ENCODE assay signal across 1 cellular context in genomic region chr3:194315088-194315964, GRCh38.
A peak's percentile ranks its signal among the peaks of the same experiment; 100 is the strongest.
TF ChIP-seq lines count a peak whose summit lies in the region.

No MANE protein-coding gene starts in this region.

TF ChIP-seq in K562, 482 proteins besides CTCF, POLR2A, EP300 and RAD21 (continued from another document and continues in another):
- 0 out of 2 replicates have a peak, but pooled peaks have one; percentile 20 for TF ChIP-seq ZBTB9 (CRISPR knock-in tag; IDR thresholded peaks at IDR 0.05)
- TF ChIP-seq UBTF (IDR thresholded peaks at IDR 0.05; ENCODE audit: borderline replicate concordance in 1 of 2, low read depth in 2 of 2, low read length in 2 of 2) = peak; percentile 36 to 60; a peak in 1 of 4 replicates
- TF ChIP-seq PTRF (tag; IDR thresholded peaks at IDR 0.05) = no peak
- peak; percentile 95 for TF ChIP-seq SMC3 (conservative IDR thresholded peaks at IDR 0.05; ENCODE audit: insufficient read depth, low read depth, low read length)
- 0 out of 2 replicates have a peak, but pooled peaks have one; percentile 31 for TF ChIP-seq GTF2F1 (IDR thresholded peaks at IDR 0.05; ENCODE audit: low read depth, low read length)
- no peak for TF ChIP-seq GTF2E2 (tag; IDR thresholded peaks at IDR 0.05)
- TF ChIP-seq SMARCA5 (IDR thresholded peaks at IDR 0.05) = peak; percentile 59; the same call in 1 of the 2 replicates
- TF ChIP-seq KDM1A (IDR thresholded peaks at IDR 0.05) = peak in 1 of 2 experiments; percentile 53; a peak in 1 of 4 replicates
- no peak for TF ChIP-seq ZNF785 (CRISPR knock-in tag; IDR thresholded peaks at IDR 0.05)
- no peak for TF ChIP-seq FOXK1 (CRISPR knock-in tag; IDR thresholded peaks at IDR 0.05; ENCODE audit: borderline replicate concordance)
- TF ChIP-seq RB1 (IDR thresholded peaks at IDR 0.05; ENCODE audit: low read depth) = peak; percentile 89
- no peak for TF ChIP-seq HNRNPUL1 (IDR thresholded peaks at IDR 0.05; ENCODE audit: low read length)
- 0 out of 2 replicates have a peak, but pooled peaks have one; percentile 30 for TF ChIP-seq E2F1 (CRISPR knock-in tag; IDR thresholded peaks at IDR 0.05)
- TF ChIP-seq E2F6 (IDR thresholded peaks at IDR 0.05; ENCODE audit: borderline replicate concordance in 1 of 2, extremely low read depth in 1 of 2, insufficient read depth in 1 of 2, insufficient read length in 1 of 2, low read depth in 1 of 2, low read length in 1 of 2, poor library complexity in 1 of 2, severe bottlenecking in 1 of 2) = peak; percentile 57 to 62
- peak; percentile 70 for TF ChIP-seq ZNF592 (IDR thresholded peaks at IDR 0.05)
- 0 out of 2 replicates have a peak, but pooled peaks have one; percentile 21 for TF ChIP-seq RNF2 (IDR thresholded peaks at IDR 0.05)
- no peak for TF ChIP-seq CHAMP1 (IDR thresholded peaks at IDR 0.05)
- TF ChIP-seq JUND (IDR thresholded peaks at IDR 0.05; ENCODE audit: borderline replicate concordance, low read depth, low read length) = no peak; the same call in 1 of the 2 replicates
- TF ChIP-seq JUND (tag; IDR thresholded peaks at IDR 0.05; ENCODE audit: borderline replicate concordance, low read depth, low read length) = 0 out of 3 replicates have a peak, but pooled peaks have one; percentile 8
- 0 out of 4 replicates have a peak, but pooled peaks of 1 of the 2 experiments have one; percentile 18 for TF ChIP-seq SRF (CRISPR knock-in tag; IDR thresholded peaks at IDR 0.05)
- TF ChIP-seq DEAF1 (CRISPR knock-in tag; IDR thresholded peaks at IDR 0.05) = peak; percentile 96
- TF ChIP-seq MNT (conservative IDR thresholded peaks at IDR 0.05) = 0 out of 4 replicates have a peak, but pooled peaks of 1 of the 2 experiments have one; percentile 37
- no peak for TF ChIP-seq ID3 (CRISPR knock-in tag; IDR thresholded peaks at IDR 0.05)
- TF ChIP-seq ID3 (tag; IDR thresholded peaks at IDR 0.05) = peak; percentile 58; the same call in 1 of the 2 replicates
- peak; percentile 77 for TF ChIP-seq POLR2G (IDR thresholded peaks at IDR 0.05; ENCODE audit: low read depth, low read length)
- no peak for TF ChIP-seq MBD1 (CRISPR knock-in tag; IDR thresholded peaks at IDR 0.05)
- TF ChIP-seq RBFOX2 (IDR thresholded peaks at IDR 0.05; ENCODE audit: low read depth, low read length) = peak; percentile 78
- peak; percentile 48; the same call in 1 of the 2 replicates for TF ChIP-seq ADNP (tag; IDR thresholded peaks at IDR 0.05)
- no peak for TF ChIP-seq RFX7 (CRISPR knock-in tag; IDR thresholded peaks at IDR 0.05)
- TF ChIP-seq SAFB (IDR thresholded peaks at IDR 0.05; ENCODE audit: borderline replicate concordance, low read depth, low read length) = no peak
- peak; percentile 71 for TF ChIP-seq CREM (IDR thresholded peaks at IDR 0.05; ENCODE audit: low read depth)
- peak; percentile 52; the same call in 1 of the 2 replicates for TF ChIP-seq ZNF134 (CRISPR knock-in tag; conservative IDR thresholded peaks at IDR 0.05)
- TF ChIP-seq ETV5 (CRISPR knock-in tag; IDR thresholded peaks at IDR 0.05; ENCODE audit: low read depth) = 0 out of 2 replicates have a peak, but pooled peaks have one; percentile 45
- peak; percentile 72 for TF ChIP-seq FIP1L1 (IDR thresholded peaks at IDR 0.05; ENCODE audit: low read depth, low read length, poor library complexity, severe bottlenecking)
- no peak for TF ChIP-seq STAT5A (IDR thresholded peaks at IDR 0.05; ENCODE audit: borderline replicate concordance, low read length)
- TF ChIP-seq CBX5 (IDR thresholded peaks at IDR 0.05; ENCODE audit: borderline replicate concordance, low read depth) = 0 out of 2 replicates have a peak, but pooled peaks have one; percentile 10
- TF ChIP-seq ZBTB2 (IDR thresholded peaks at IDR 0.05) = no peak
- TF ChIP-seq PHF21A (IDR thresholded peaks at IDR 0.05; ENCODE audit: borderline replicate concordance, low read depth) = peak; percentile 20; the same call in 1 of the 2 replicates
- no peak for TF ChIP-seq NR4A1 (CRISPR knock-in tag; IDR thresholded peaks at IDR 0.05)
- TF ChIP-seq NR4A1 (tag; IDR thresholded peaks at IDR 0.05) = peak; percentile 75; the same call in 1 of the 2 replicates
